8 cellular contexts compared by ENCODE assay signal in genomic region chr5:139660105-139660915, GRCh38. TPM values are rescaled to one million over a fixed set of nuclear protein-coding genes. Genes with fewer than 3 reads are reported as not detected.
DNase-seq lines count a peak whose midpoint lies in the region; ATAC-seq and TF ChIP-seq lines count a peak whose summit lies in the region.

No MANE protein-coding gene starts in this region.

- H3K4me3 ChIP-seq in CD8-positive, alpha-beta memory T cell (ENCODE audit: low read length) = no peak overlapping the region
- H3K4me3 ChIP-seq in vagina = peak overlapping the region; percentile 33 to 48

- intact Hi-C loops in dendritic cell treated with granulocyte-macrophage colony-stimulating factor and Interleukin-4, amounts not matched to agents 40 ng/mL and 50 ng/mL, for 4 days (cut with micrococcal nuclease) = no loop called here
- intact Hi-C loops in vagina (cut with DNase I) = no loop called here

- no peak for TF ChIP-seq CTCF in vagina (IDR thresholded peaks at IDR 0.05)

- no peaks in the 10 kb centered on the region for H3K27me3 Mint-ChIP-seq in CD8-positive, alpha-beta memory T cell
- peaks cover 9% of the 10 kb centered on the region for H3K27me3 Mint-ChIP-seq in dendritic cell treated with granulocyte-macrophage colony-stimulating factor and Interleukin-4, amounts not matched to agents 40 ng/mL and 50 ng/mL, for 4 days

- ATAC-seq in HG02870 (IDR thresholded peaks at IDR 0.05; ENCODE audit: unreplicated experiment) = no peak

- H3K27ac Mint-ChIP-seq in CD8-positive, alpha-beta memory T cell = peak overlapping the region in 3 of 8 donors; percentile 33 to 86 (median 75)
- H3K27ac Mint-ChIP-seq in dendritic cell treated with granulocyte-macrophage colony-stimulating factor and Interleukin-4, amounts not matched to agents 40 ng/mL and 50 ng/mL, for 4 days = peak overlapping the region; percentile 34

- POLR2A ChIA-PET in CD8-positive, alpha-beta memory T cell (lab: Charles Lee) = no interaction called here

- no peak for DNase-seq in CD8-positive, alpha-beta memory T cell
- peak; percentile 38 for DNase-seq in NCI-H2196 (lab: John Stamatoyannopoulos, UW; ENCODE audit: unreplicated experiment)
- peak; percentile 93 for DNase-seq in midbrain (lab: John Stamatoyannopoulos, UW)
- DNase-seq in vagina (ENCODE audit: extremely low spot score in 2 of 2) = no peak
- no peak for DNase-seq in T-helper 9 cell
- no peak for DNase-seq in NCI-H748 treated with DMSO at 0.1 percent for 48 hours (lab: John Stamatoyannopoulos, UW)

- no peak for TF ChIP-seq POLR2A in vagina (IDR thresholded peaks at IDR 0.05)

- H3K36me3 Mint-ChIP-seq in CD8-positive, alpha-beta memory T cell = no peaks in the 10 kb centered on the region
- peaks cover 8% of the 10 kb centered on the region for H3K36me3 Mint-ChIP-seq in dendritic cell treated with granulocyte-macrophage colony-stimulating factor and Interleukin-4, amounts not matched to agents 40 ng/mL and 50 ng/mL, for 4 days (ENCODE audit: low read depth)

- H3K4me3 Mint-ChIP-seq in CD8-positive, alpha-beta memory T cell = peak overlapping the region in 1 of 7 donors; percentile 58
- peak overlapping the region; percentile 48 for H3K4me3 Mint-ChIP-seq in dendritic cell treated with granulocyte-macrophage colony-stimulating factor and Interleukin-4, amounts not matched to agents 40 ng/mL and 50 ng/mL, for 4 days

- peaks cover 29 to 41% (median 34%) of the 10 kb centered on the region in 3 donors for H3K4me1 Mint-ChIP-seq in CD8-positive, alpha-beta memory T cell
- peaks cover 94% of the 10 kb centered on the region for H3K4me1 Mint-ChIP-seq in dendritic cell treated with granulocyte-macrophage colony-stimulating factor and Interleukin-4, amounts not matched to agents 40 ng/mL and 50 ng/mL, for 4 days (ENCODE audit: low read depth)

- CTCF ChIA-PET in CD8-positive, alpha-beta memory T cell (lab: Charles Lee) = interaction anchor here (0.6 to 1.0 kb wide), 3 partner anchors 51 to 105 kb away, joined by 3 read pairs; no protein-coding TSS in a partner anchor

- H3K27me3 ChIP-seq in CD8-positive, alpha-beta memory T cell (ENCODE audit: insufficient read depth, low read length, poor library complexity, severe bottlenecking) = no peaks in the 10 kb centered on the region
- no peaks in the 10 kb centered on the region for H3K27me3 ChIP-seq in vagina

- no peaks in the 10 kb centered on the region for H3K9me3 Mint-ChIP-seq in CD8-positive, alpha-beta memory T cell
- H3K9me3 Mint-ChIP-seq in dendritic cell treated with granulocyte-macrophage colony-stimulating factor and Interleukin-4, amounts not matched to agents 40 ng/mL and 50 ng/mL, for 4 days = no peaks in the 10 kb centered on the region

- H3K27ac ChIP-seq in CD8-positive, alpha-beta memory T cell (ENCODE audit: low read depth, low read length) = peak overlapping the region; percentile 54
- H3K27ac ChIP-seq in vagina = peak overlapping the region; percentile 95

- H3K4me1 ChIP-seq in CD8-positive, alpha-beta memory T cell (ENCODE audit: insufficient read depth, low read length) = peaks cover 12% of the 10 kb centered on the region
- peaks cover 97% of the 10 kb centered on the region for H3K4me1 ChIP-seq in vagina

- no peaks in the 10 kb centered on the region for H3K36me3 ChIP-seq in CD8-positive, alpha-beta memory T cell (ENCODE audit: insufficient read depth, low read length)
- no peaks in the 10 kb centered on the region for H3K36me3 ChIP-seq in vagina

- no peaks in the 10 kb centered on the region for H3K9me3 ChIP-seq in CD8-positive, alpha-beta memory T cell (ENCODE audit: low read length)
- no peaks in the 10 kb centered on the region for H3K9me3 ChIP-seq in vagina

RNA-seq across cellular contexts. Expression of gene CXXC5, which starts 12.2 kb away (rescaled TPM):
- total RNA-seq in CD8-positive, alpha-beta memory T cell = 1 to 10 TPM; 2.1 to 3.1 TPM
- 67.0 TPM for polyA plus RNA-seq in CD8-positive, alpha-beta memory T cell
- 51.8 TPM for total RNA-seq in vagina

Comparison
In these comparisons a context has a peak if more than half of its experiments do, and no peak if none do; other contexts are left out.
1. DNase-seq: peak in NCI-H2196 (single experiment) and midbrain (single experiment); none in CD8-positive, alpha-beta memory T cell (0 of 5), vagina (0 of 2), T-helper 9 cell (single experiment) and NCI-H748 treated with DMSO at 0.1 percent for 48 hours (single experiment).
2. RNA of gene CXXC5, which starts 12.2 kb away (total RNA-seq): 51.8 TPM in vagina (single experiment); 2.1 to 3.1 TPM in CD8-positive, alpha-beta memory T cell; every median in the first group is over 10 times any median in the second.